22 cellular contexts compared by ENCODE assay signal in genomic region chr18:75131455-75132000, GRCh38.
DNase-seq lines count a peak whose midpoint lies in the region; ATAC-seq and TF ChIP-seq lines count a peak whose summit lies in the region.
"Had no signal": no experiment of that assay in that cellular context is flagged by ENCODE, and none has a peak within 500 bp of the region (broad histone marks: within the 10 kb centered on the region; RNA-seq: fewer than 3 reads in every experiment).

No MANE protein-coding gene starts in this region.

- peak overlapping the region; percentile 27 for H3K4me3 ChIP-seq in AG10803 (ENCODE audit: low read length)
- peak overlapping the region; percentile 10; the same call in 1 of the 2 replicates for H3K4me3 ChIP-seq in MG63
- peak overlapping the region in 3 of 4 experiments; percentile 10 to 44 (median 39) for H3K4me3 ChIP-seq in fibroblast of lung (replicated peaks in 1 of 4; ENCODE audit: control extremely low read depth in 1 of 4, insufficient read depth in 1 of 4, low read depth in 3 of 4, low read length in 4 of 4)
- H3K4me3 ChIP-seq in skeletal muscle cell (ENCODE audit: low read depth, low read length), result peak overlapping the region; percentile 15

- no peaks in the 10 kb centered on the region; the same call in 1 of the 2 replicates for H3K27me3 ChIP-seq in MG63
- H3K27me3 ChIP-seq in fibroblast of lung (ENCODE audit: control insufficient read depth, insufficient read depth, low read length), result no peaks in the 10 kb centered on the region
- H3K27me3 ChIP-seq: uterus had no signal

- H3K4me2 ChIP-seq in fibroblast of lung (ENCODE audit: extremely low read depth, insufficient read depth, low read length), result peak overlapping the region; percentile 17

- no peak overlapping the region for H3K9ac ChIP-seq in fibroblast of lung (ENCODE audit: insufficient read depth, low read length)

- TF ChIP-seq CTCF in AG10803 (conservative IDR thresholded peaks at IDR 0.05; ENCODE audit: low read length) (no peak), fibroblast of lung (conservative IDR thresholded peaks at IDR 0.05 in 1 of 2, IDR thresholded peaks at IDR 0.05 in 1 of 2; ENCODE audit: low read depth in 1 of 2, low read length in 2 of 2) (no peak)

- peak overlapping the region; percentile 62 for H2AFZ ChIP-seq in fibroblast of lung (ENCODE audit: low read length)

- ATAC-seq in HG02884 (IDR thresholded peaks at IDR 0.05; ENCODE audit: unreplicated experiment), result no peak
- ATAC-seq in GM19463 (IDR thresholded peaks at IDR 0.05; ENCODE audit: unreplicated experiment), result no peak
- ATAC-seq: heart right ventricle; natural killer cell; Panc1; stimulated activated naive CD8-positive, alpha-beta T cell treated with anti-CD3 and anti-CD28 coated beads, Interleukin-15, amount 100 ng/mL, for 72 hours had no signal

- no peaks in the 10 kb centered on the region for H3K4me1 ChIP-seq in fibroblast of lung (ENCODE audit: control insufficient read depth, extremely low read depth, insufficient read depth, low read length)
- H3K4me1 ChIP-seq: heart right ventricle, uterus had no signal

- H3K36me3 ChIP-seq in MG63, result no peaks in the 10 kb centered on the region
- no peaks in the 10 kb centered on the region for H3K36me3 ChIP-seq in fibroblast of lung (ENCODE audit: control insufficient read depth, insufficient read depth, low read length)
- H3K36me3 ChIP-seq: heart right ventricle, uterus had no signal

- DNase-seq in AG10803 (ENCODE audit: low read depth) (no peak), MG63 (no peak), fibroblast of lung (ENCODE audit: low read depth in 2 of 2) (no peak), skeletal muscle cell (ENCODE audit: low read depth) (no peak), cerebellar cortex (ENCODE audit: low spot score) (no peak), NCI-H187 treated with DMSO at 0.1 percent for 48 hours (lab: John Stamatoyannopoulos, UW) (no peak)
- DNase-seq: activated CD4-positive, alpha-beta T cell treated with anti-CD3 and anti-CD28 coated beads, Interleukin-2, amount 10 ng/mL, durations not matched to agents 24 days and 14 days; activated naive CD4-positive, alpha-beta T cell treated with anti-CD3 and anti-CD28 coated beads for 36 hours; activated T-cell treated with anti-CD3 and anti-CD28 coated beads for 4 hours; Caco-2; heart right ventricle; Kasumi-1; mammary epithelial cell; natural killer cell; NCI-H1417; NCI-H774; stimulated activated CD4-positive, alpha-beta T cell treated with anti-CD3 and anti-CD28 coated beads, Interleukin-15, amount 100 ng/mL, for 24 hours; stimulated activated naive CD8-positive, alpha-beta T cell treated with anti-CD3 and anti-CD28 coated beads, Interleukin-15, amount 100 ng/mL, for 72 hours; uterus had no signal

- H3K9me3 ChIP-seq in MG63, result no peaks in the 10 kb centered on the region
- no peaks in the 10 kb centered on the region for H3K9me3 ChIP-seq in fibroblast of lung (ENCODE audit: control insufficient read depth, insufficient read depth, low read depth, low read length)
- H3K9me3 ChIP-seq: Caco-2, heart right ventricle, uterus had no signal

- H3K27ac ChIP-seq in fibroblast of lung (ENCODE audit: insufficient read depth, low read length), result no peak overlapping the region
- H3K27ac ChIP-seq: heart right ventricle, uterus had no signal

- H3K79me2 ChIP-seq in fibroblast of lung (ENCODE audit: control insufficient read depth, insufficient read depth, low read length), result no peaks in the 10 kb centered on the region

- no peaks in the 10 kb centered on the region for H4K20me1 ChIP-seq in fibroblast of lung (ENCODE audit: control insufficient read depth, extremely low read depth, insufficient read depth, low read length)
